1 cellular context compared by ENCODE assay signal in the genomic region with DNA sequence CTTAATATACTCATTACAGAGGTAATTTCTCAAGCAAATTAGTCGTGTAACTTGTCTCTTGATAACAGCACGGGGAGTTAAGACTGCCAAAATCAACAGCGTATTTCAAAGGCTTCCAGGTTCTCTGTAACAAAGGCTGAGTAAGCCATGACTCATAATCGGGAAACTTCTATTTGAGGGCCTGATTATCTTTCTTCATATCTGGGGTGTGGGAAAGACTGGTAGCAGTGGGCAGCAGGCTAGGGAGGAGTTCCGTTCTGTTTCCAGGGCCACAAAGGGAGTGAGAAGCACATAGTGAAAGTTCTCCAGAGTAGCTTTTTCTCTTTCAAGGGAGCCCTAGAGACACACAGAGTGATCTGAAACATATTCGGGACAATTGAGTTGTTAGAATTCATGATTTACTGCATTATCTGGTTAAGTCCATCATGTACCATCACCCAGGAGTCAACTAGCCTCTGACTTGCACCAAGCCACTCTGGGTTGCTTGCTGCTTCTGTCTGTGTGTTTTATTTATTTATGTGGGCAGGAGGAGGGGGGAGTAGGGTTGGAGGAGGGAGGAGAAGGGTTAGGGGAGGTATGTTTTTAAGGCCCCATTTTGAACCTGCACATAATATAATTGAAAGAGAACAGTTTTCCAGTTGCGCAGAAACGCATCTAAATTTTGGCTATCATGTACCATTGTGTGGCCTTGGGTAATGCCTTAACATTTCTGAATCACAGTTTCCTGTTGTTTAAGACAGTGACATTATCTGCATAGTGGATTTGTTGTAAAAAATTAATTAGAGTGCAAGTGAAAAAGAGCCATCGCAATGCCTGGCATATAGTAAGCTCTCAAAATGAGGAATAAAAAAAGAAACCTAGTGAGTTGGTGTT.
A peak's percentile ranks its signal among the peaks of the same experiment; 100 is the strongest.
TF ChIP-seq lines count a peak whose summit lies in the region.

No MANE protein-coding gene starts in this region.

TF ChIP-seq in K562, 482 proteins besides CTCF, POLR2A, EP300 and RAD21 (continued from another document and continues in another):
- TF ChIP-seq, protein P1, sequence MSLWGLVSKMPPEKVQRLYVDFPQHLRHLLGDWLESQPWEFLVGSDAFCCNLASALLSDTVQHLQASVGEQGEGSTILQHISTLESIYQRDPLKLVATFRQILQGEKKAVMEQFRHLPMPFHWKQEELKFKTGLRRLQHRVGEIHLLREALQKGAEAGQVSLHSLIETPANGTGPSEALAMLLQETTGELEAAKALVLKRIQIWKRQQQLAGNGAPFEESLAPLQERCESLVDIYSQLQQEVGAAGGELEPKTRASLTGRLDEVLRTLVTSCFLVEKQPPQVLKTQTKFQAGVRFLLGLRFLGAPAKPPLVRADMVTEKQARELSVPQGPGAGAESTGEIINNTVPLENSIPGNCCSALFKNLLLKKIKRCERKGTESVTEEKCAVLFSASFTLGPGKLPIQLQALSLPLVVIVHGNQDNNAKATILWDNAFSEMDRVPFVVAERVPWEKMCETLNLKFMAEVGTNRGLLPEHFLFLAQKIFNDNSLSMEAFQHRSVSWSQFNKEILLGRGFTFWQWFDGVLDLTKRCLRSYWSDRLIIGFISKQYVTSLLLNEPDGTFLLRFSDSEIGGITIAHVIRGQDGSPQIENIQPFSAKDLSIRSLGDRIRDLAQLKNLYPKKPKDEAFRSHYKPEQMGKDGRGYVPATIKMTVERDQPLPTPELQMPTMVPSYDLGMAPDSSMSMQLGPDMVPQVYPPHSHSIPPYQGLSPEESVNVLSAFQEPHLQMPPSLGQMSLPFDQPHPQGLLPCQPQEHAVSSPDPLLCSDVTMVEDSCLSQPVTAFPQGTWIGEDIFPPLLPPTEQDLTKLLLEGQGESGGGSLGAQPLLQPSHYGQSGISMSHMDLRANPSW (CRISPR knock-in tag; IDR thresholded peaks at IDR 0.05) = no peak
- TF ChIP-seq MEF2A (IDR thresholded peaks at IDR 0.05; ENCODE audit: control insufficient read depth, low read depth, low read length) (peak; percentile 73; the same call in 1 of the 2 replicates), ZNF699 (CRISPR knock-in tag; IDR thresholded peaks at IDR 0.05; ENCODE audit: insufficient replicate concordance) (no peak), GABPB1 (CRISPR knock-in tag; IDR thresholded peaks at IDR 0.05) (no peak), IFI16 (CRISPR knock-in tag; IDR thresholded peaks at IDR 0.05) (no peak), TEAD4 (IDR thresholded peaks at IDR 0.05; ENCODE audit: low read length) (peak; percentile 34; the same call in 1 of the 2 replicates), TEAD4 (CRISPR knock-in tag; IDR thresholded peaks at IDR 0.05; ENCODE audit: borderline replicate concordance) (no peak), L3MBTL2 (IDR thresholded peaks at IDR 0.05) (no peak), CBX8 (IDR thresholded peaks at IDR 0.05; ENCODE audit: borderline replicate concordance, extremely low read depth, low read depth, low read length, poor library complexity, severe bottlenecking) (no peak), ZNF316 (IDR thresholded peaks at IDR 0.05) (no peak), ZNF12 (CRISPR knock-in tag; IDR thresholded peaks at IDR 0.05) (no peak), PHF21A (IDR thresholded peaks at IDR 0.05; ENCODE audit: borderline replicate concordance, low read depth) (no peak), LCOR (CRISPR knock-in tag; IDR thresholded peaks at IDR 0.05) (peak; percentile 87), ATF1 (CRISPR knock-in tag; IDR thresholded peaks at IDR 0.05) (no peak), ATF1 (tag; IDR thresholded peaks at IDR 0.05) (no peak), CLOCK (CRISPR knock-in tag; IDR thresholded peaks at IDR 0.05; ENCODE audit: borderline replicate concordance) (no peak), ELF2 (CRISPR knock-in tag; IDR thresholded peaks at IDR 0.05) (no peak), RBM14 (IDR thresholded peaks at IDR 0.05; ENCODE audit: borderline replicate concordance, insufficient read depth, low read depth, low read length) (no peak), CHD4 (IDR thresholded peaks at IDR 0.05; ENCODE audit: insufficient read depth, insufficient replicate concordance, low read depth, low read length, poor library complexity, severe bottlenecking) (no peak), DACH1 (IDR thresholded peaks at IDR 0.05; ENCODE audit: partially characterized antibody) (peak; percentile 22), BRCA1 (IDR thresholded peaks at IDR 0.05) (no peak), BRCA1 (CRISPR knock-in tag; IDR thresholded peaks at IDR 0.05) (no peak), CBX2 (IDR thresholded peaks at IDR 0.05; ENCODE audit: insufficient read depth, low read length, poor library complexity, severe bottlenecking) (no peak), NFATC3 (IDR thresholded peaks at IDR 0.05) (no peak), MAFF (IDR thresholded peaks at IDR 0.05; ENCODE audit: low read length) (no peak; the same call in 1 of the 2 replicates), SMAD2 (IDR thresholded peaks at IDR 0.05; ENCODE audit: low read depth, low read length) (no peak), POLR3A (IDR thresholded peaks at IDR 0.05; ENCODE audit: borderline replicate concordance, extremely low read depth, insufficient read depth, insufficient read length) (no peak), HNRNPL (IDR thresholded peaks at IDR 0.05; ENCODE audit: low read depth, low read length) (no peak), GATA2 (CRISPR knock-in tag; IDR thresholded peaks at IDR 0.05) (0 out of 2 replicates have a peak, but pooled peaks have one; percentile 40), MCM3 (IDR thresholded peaks at IDR 0.05) (no peak), TCF7 (IDR thresholded peaks at IDR 0.05; ENCODE audit: borderline replicate concordance) (0 out of 2 replicates have a peak, but pooled peaks have one; percentile 51), FOXM1 (IDR thresholded peaks at IDR 0.05; ENCODE audit: low read depth) (no peak), FOXM1 (CRISPR knock-in tag; IDR thresholded peaks at IDR 0.05; ENCODE audit: low read depth) (no peak), MAFG (tag; conservative IDR thresholded peaks at IDR 0.05) (no peak), BCOR (IDR thresholded peaks at IDR 0.05) (no peak), RFX1 (IDR thresholded peaks at IDR 0.05) (peak; percentile 33), CEBPZ (IDR thresholded peaks at IDR 0.05; ENCODE audit: borderline replicate concordance, low read depth, low read length) (no peak), NFIC (IDR thresholded peaks at IDR 0.05) (0 out of 2 replicates have a peak, but pooled peaks have one; percentile 15), KDM4B (IDR thresholded peaks at IDR 0.05; ENCODE audit: borderline replicate concordance in 2 of 2, low read depth in 1 of 2) (no peak), RBM39 (optimal IDR thresholded peaks at IDR 0.05; ENCODE audit: low read depth, low read length) (no peak), FOXJ2 (tag; IDR thresholded peaks at IDR 0.05) (peak; percentile 73), TCF3 (CRISPR knock-in tag; IDR thresholded peaks at IDR 0.05) (no peak)
- TF ChIP-seq, protein P2, sequence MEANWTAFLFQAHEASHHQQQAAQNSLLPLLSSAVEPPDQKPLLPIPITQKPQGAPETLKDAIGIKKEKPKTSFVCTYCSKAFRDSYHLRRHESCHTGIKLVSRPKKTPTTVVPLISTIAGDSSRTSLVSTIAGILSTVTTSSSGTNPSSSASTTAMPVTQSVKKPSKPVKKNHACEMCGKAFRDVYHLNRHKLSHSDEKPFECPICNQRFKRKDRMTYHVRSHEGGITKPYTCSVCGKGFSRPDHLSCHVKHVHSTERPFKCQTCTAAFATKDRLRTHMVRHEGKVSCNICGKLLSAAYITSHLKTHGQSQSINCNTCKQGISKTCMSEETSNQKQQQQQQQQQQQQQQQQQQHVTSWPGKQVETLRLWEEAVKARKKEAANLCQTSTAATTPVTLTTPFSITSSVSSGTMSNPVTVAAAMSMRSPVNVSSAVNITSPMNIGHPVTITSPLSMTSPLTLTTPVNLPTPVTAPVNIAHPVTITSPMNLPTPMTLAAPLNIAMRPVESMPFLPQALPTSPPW (CRISPR knock-in tag; IDR thresholded peaks at IDR 0.05) = peak; percentile 72
- TF ChIP-seq, protein P3, sequence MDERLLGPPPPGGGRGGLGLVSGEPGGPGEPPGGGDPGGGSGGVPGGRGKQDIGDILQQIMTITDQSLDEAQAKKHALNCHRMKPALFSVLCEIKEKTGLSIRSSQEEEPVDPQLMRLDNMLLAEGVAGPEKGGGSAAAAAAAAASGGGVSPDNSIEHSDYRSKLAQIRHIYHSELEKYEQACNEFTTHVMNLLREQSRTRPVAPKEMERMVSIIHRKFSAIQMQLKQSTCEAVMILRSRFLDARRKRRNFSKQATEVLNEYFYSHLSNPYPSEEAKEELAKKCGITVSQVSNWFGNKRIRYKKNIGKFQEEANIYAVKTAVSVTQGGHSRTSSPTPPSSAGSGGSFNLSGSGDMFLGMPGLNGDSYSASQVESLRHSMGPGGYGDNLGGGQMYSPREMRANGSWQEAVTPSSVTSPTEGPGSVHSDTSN (CRISPR knock-in tag; IDR thresholded peaks at IDR 0.05; ENCODE audit: low read depth) = no peak
- TF ChIP-seq, protein P3 (tag; conservative IDR thresholded peaks at IDR 0.05; ENCODE audit: low read depth) = peak; percentile 66
- TF ChIP-seq, protein P4, sequence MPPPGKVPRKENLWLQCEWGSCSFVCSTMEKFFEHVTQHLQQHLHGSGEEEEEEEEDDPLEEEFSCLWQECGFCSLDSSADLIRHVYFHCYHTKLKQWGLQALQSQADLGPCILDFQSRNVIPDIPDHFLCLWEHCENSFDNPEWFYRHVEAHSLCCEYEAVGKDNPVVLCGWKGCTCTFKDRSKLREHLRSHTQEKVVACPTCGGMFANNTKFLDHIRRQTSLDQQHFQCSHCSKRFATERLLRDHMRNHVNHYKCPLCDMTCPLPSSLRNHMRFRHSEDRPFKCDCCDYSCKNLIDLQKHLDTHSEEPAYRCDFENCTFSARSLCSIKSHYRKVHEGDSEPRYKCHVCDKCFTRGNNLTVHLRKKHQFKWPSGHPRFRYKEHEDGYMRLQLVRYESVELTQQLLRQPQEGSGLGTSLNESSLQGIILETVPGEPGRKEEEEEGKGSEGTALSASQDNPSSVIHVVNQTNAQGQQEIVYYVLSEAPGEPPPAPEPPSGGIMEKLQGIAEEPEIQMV (tag; conservative IDR thresholded peaks at IDR 0.05; ENCODE audit: low read depth) = no peak
- TF ChIP-seq, protein P5, sequence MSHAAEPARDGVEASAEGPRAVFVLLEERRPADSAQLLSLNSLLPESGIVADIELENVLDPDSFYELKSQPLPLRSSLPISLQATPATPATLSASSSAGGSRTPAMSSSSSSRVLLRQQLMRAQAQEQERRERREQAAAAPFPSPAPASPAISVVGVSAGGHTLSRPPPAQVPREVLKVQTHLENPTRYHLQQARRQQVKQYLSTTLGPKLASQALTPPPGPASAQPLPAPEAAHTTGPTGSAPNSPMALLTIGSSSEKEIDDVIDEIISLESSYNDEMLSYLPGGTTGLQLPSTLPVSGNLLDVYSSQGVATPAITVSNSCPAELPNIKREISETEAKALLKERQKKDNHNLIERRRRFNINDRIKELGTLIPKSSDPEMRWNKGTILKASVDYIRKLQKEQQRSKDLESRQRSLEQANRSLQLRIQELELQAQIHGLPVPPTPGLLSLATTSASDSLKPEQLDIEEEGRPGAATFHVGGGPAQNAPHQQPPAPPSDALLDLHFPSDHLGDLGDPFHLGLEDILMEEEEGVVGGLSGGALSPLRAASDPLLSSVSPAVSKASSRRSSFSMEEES (CRISPR knock-in tag; IDR thresholded peaks at IDR 0.05) = no peak
